ENCODE assay signal across 16 cellular contexts in the genomic region with DNA sequence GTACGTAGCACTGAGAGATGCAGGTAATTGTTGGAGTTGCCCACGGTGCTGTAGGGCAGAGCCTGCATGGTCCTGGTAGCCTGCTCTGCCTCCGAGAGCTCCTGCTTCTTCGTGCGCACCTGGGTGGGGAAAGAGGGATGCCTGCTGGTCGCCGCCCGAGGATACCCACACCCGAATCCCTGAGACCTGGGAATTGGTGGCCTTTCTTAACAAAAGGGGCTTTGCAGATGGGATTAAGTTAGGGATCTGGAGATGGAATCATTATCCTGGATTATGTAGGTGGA. TPM values are rescaled to one million over a fixed set of nuclear protein-coding genes. Genes with fewer than 3 reads are reported as not detected.
"Had no signal": no experiment of that assay in that cellular context is flagged by ENCODE, and none has a peak within 500 bp of the region (broad histone marks: within the 10 kb centered on the region; RNA-seq: fewer than 3 reads in every experiment).

No MANE protein-coding gene starts in this region.

- DNase-seq: activated B cell treated with CpG ODN at 0.5 μM for 24 hours; activated CD4-positive, alpha-beta T cell treated with anti-CD3 and anti-CD28 coated beads, Interleukin-2, amount 10 ng/mL, durations not matched to agents 7 days and 5 days; activated CD8-positive, alpha-beta memory T cell treated with anti-CD3 and anti-CD28 coated beads for 24 hours; activated naive CD4-positive, alpha-beta T cell treated with anti-CD3 and anti-CD28 coated beads, Interleukin-2, amount 10 ng/mL, durations not matched to agents 7 days and 5 days; amniotic stem cell; effector memory CD4-positive, alpha-beta T cell; erythroblast; hippocampal formation; naive thymus-derived CD4-positive, alpha-beta T cell; small intestine; tibial artery; uterus had no signal

- H3K4me3 ChIP-seq: right atrium auricular region, tibial artery, uterus had no signal

- H3K4me3 Mint-ChIP-seq: activated B cell treated with CpG ODN at 0.5 μM for 24 hours; activated CD4-positive, alpha-beta T cell treated with anti-CD3 and anti-CD28 coated beads, Interleukin-2, amount 10 ng/mL, durations not matched to agents 7 days and 5 days; activated naive CD4-positive, alpha-beta T cell treated with anti-CD3 and anti-CD28 coated beads, Interleukin-2, amount 10 ng/mL, durations not matched to agents 7 days and 5 days had no signal

- H3K27me3 ChIP-seq: right atrium auricular region, uterus had no signal

- H3K27ac ChIP-seq: right atrium auricular region, tibial artery, uterus had no signal

- H3K9me3 ChIP-seq: right atrium auricular region, tibial artery, uterus had no signal

- H3K36me3 Mint-ChIP-seq: brain; naive thymus-derived CD4-positive, alpha-beta T cell had no signal

- H3K9me3 Mint-ChIP-seq: activated B cell treated with CpG ODN at 0.5 μM for 24 hours; activated CD4-positive, alpha-beta T cell treated with anti-CD3 and anti-CD28 coated beads, Interleukin-2, amount 10 ng/mL, durations not matched to agents 7 days and 5 days; activated naive CD4-positive, alpha-beta T cell treated with anti-CD3 and anti-CD28 coated beads, Interleukin-2, amount 10 ng/mL, durations not matched to agents 7 days and 5 days; central memory CD8-positive, alpha-beta T cell had no signal

- H3K36me3 ChIP-seq: right atrium auricular region, uterus had no signal

- H3K4me1 ChIP-seq: right atrium auricular region, tibial artery, uterus had no signal

- H3K27ac Mint-ChIP-seq: activated B cell treated with CpG ODN at 0.5 μM for 24 hours; activated CD4-positive, alpha-beta T cell treated with anti-CD3 and anti-CD28 coated beads, Interleukin-2, amount 10 ng/mL, durations not matched to agents 7 days and 5 days; activated naive CD4-positive, alpha-beta T cell treated with anti-CD3 and anti-CD28 coated beads, Interleukin-2, amount 10 ng/mL, durations not matched to agents 7 days and 5 days; brain; naive thymus-derived CD4-positive, alpha-beta T cell had no signal

RNA-seq across cellular contexts. Expression of gene C3, which starts 9.4 kb away (rescaled TPM):
- total RNA-seq: activated CD4-positive, alpha-beta T cell treated with anti-CD3 and anti-CD28 coated beads, Interleukin-2, amount 10 ng/mL, durations not matched to agents 7 days and 5 days had no signal
- polyA plus RNA-seq: naive thymus-derived CD4-positive, alpha-beta T cell had no signal

RNA-seq across cellular contexts. Expression of gene TNFSF14, which starts 41.1 kb away (rescaled TPM):
- total RNA-seq: lung microvascular endothelial cell had no signal

RNA-seq across cellular contexts. Expression of gene SH2D3A, which starts 56.2 kb away (rescaled TPM):
- total RNA-seq: right atrium auricular region had no signal
